Comparison of ENCODE assay signal across 14 cellular contexts in genomic region chr12:122721057-122721545, GRCh38. TPM values are rescaled to one million over a fixed set of nuclear protein-coding genes. Genes with fewer than 3 reads are reported as not detected.
DNase-seq lines count a peak whose midpoint lies in the region; FAIRE-seq and TF ChIP-seq lines count a peak whose summit lies in the region.
"Had no signal": no experiment of that assay in that cellular context is flagged by ENCODE, and none has a peak within 500 bp of the region (broad histone marks: within the 10 kb centered on the region; RNA-seq: fewer than 3 reads in every experiment).

No MANE protein-coding gene starts in this region.

- H4K20me1 ChIP-seq in smooth muscle cell (ENCODE audit: low read depth) = no peaks in the 10 kb centered on the region

- in situ Hi-C loops in GM13977 (cut with MboI; ENCODE audit: low pct_unique_long_range_greater_than_20kb, low sequenced_read_pairs, unreplicated experiment) = no loop called here
- in situ Hi-C loops in SK-MEL-5 (cut with HindIII; ENCODE audit: low pct_unique_long_range_greater_than_20kb, low sequenced_read_pairs) = no loop called here

- no peak for FAIRE-seq in GM12891 (lab: Jason Lieb, UNC)
- FAIRE-seq: frontal cortex had no signal

- H3K4me3 ChIP-seq in esophagus (ENCODE audit: low read depth in 1 of 2, low read length in 2 of 2) = no peak overlapping the region
- H3K4me3 ChIP-seq in smooth muscle cell = no peak overlapping the region
- H3K4me3 ChIP-seq: left ventricle myocardium inferior, ovary, Peyer's patch had no signal

- H3K27ac ChIP-seq in esophagus (ENCODE audit: low read depth in 2 of 2, low read length in 1 of 2) = peak overlapping the region; percentile 79 to 90
- H3K27ac ChIP-seq in smooth muscle cell (ENCODE audit: low read depth) = peak overlapping the region; percentile 50
- H3K27ac ChIP-seq: left ventricle myocardium inferior, ovary, Peyer's patch had no signal

- DNase-seq in GM13977 (ENCODE audit: low spot score) (peak; percentile 39), SK-MEL-5 (ENCODE audit: low read depth, low spot score) (peak; percentile 34), smooth muscle cell (lab: John Stamatoyannopoulos, UW; ENCODE audit: unreplicated experiment) (no peak), NCI-H2107 treated with DMSO at 0.1 percent for 48 hours (lab: John Stamatoyannopoulos, UW; ENCODE audit: unreplicated experiment) (no peak), NCI-H1092 treated with DMSO at 0.1 percent for 48 hours (lab: John Stamatoyannopoulos, UW) (no peak), GM12891 (ENCODE audit: insufficient read length, low spot score) (no peak), amygdala (lab: John Stamatoyannopoulos, UW) (no peak)
- DNase-seq: left ventricle myocardium inferior, NCI-H345 had no signal

- H2AFZ ChIP-seq in smooth muscle cell (ENCODE audit: low read depth) = no peak overlapping the region

- no peaks in the 10 kb centered on the region for H3K79me2 ChIP-seq in smooth muscle cell (ENCODE audit: low read depth)

- no peak overlapping the region for H3K9ac ChIP-seq in smooth muscle cell (ENCODE audit: low read depth)

- H3K27me3 ChIP-seq in esophagus (ENCODE audit: control insufficient read depth in 1 of 2, insufficient read depth in 2 of 2, low read length in 2 of 2) (no peaks in the 10 kb centered on the region), smooth muscle cell (ENCODE audit: low read depth) (no peaks in the 10 kb centered on the region)
- H3K27me3 ChIP-seq: ovary, Peyer's patch had no signal

- peaks cover 0 to 1% of the 10 kb centered on the region in 2 donors for H3K4me1 ChIP-seq in esophagus (ENCODE audit: control insufficient read depth in 2 of 2, insufficient read depth in 2 of 2, low read length in 1 of 2)
- H3K4me1 ChIP-seq in smooth muscle cell (ENCODE audit: low read depth) = no peaks in the 10 kb centered on the region
- H3K4me1 ChIP-seq: left ventricle myocardium inferior had no signal

- TF ChIP-seq POLR2A in GM12891 (IDR thresholded peaks at IDR 0.05; ENCODE audit: low read depth, low read length) = no peak

- WGBS in esophagus, 2 donors = 44 to 51% methylated on average over 11 of the region's 11 CpGs
- WGBS in smooth muscle cell (ENCODE audit: low lambda C conversion rate) = 74% methylated on average over 11 of the region's 11 CpGs

- no peak for TF ChIP-seq CTCF in GM13977 (IDR thresholded peaks at IDR 0.05; ENCODE audit: extremely low read depth, insufficient read depth, missing control alignments)
- no peak for TF ChIP-seq CTCF in smooth muscle cell (IDR thresholded peaks at IDR 0.05; ENCODE audit: borderline replicate concordance, insufficient read depth, poor library complexity, severe bottlenecking)

- no peak overlapping the region for H3K4me2 ChIP-seq in smooth muscle cell

- H3K9me3 ChIP-seq in esophagus (ENCODE audit: control insufficient read depth in 2 of 2, insufficient read depth in 1 of 2, low read depth in 1 of 2, low read length in 1 of 2) (no peaks in the 10 kb centered on the region), smooth muscle cell (replicated peaks; ENCODE audit: low read depth) (no peaks in the 10 kb centered on the region)
- H3K9me3 ChIP-seq: left ventricle myocardium inferior, ovary, Peyer's patch had no signal

- no peaks in the 10 kb centered on the region for H3F3A ChIP-seq in smooth muscle cell (ENCODE audit: low read depth)

- H3K36me3 ChIP-seq in esophagus (ENCODE audit: control insufficient read depth in 2 of 2, insufficient read depth in 2 of 2, low read length in 1 of 2) (no peaks in the 10 kb centered on the region), smooth muscle cell (ENCODE audit: low read depth) (no peaks in the 10 kb centered on the region)
- H3K36me3 ChIP-seq: left ventricle myocardium inferior, ovary, Peyer's patch had no signal

TF ChIP-seq in GM12891, 5 proteins besides CTCF, POLR2A, EP300 and RAD21:
- no peak for TF ChIP-seq TAF1 (IDR thresholded peaks at IDR 0.05; ENCODE audit: low read depth, low read length)
- no peak for TF ChIP-seq PAX5 (IDR thresholded peaks at IDR 0.05; ENCODE audit: insufficient read depth, low read length, severe bottlenecking)
- TF ChIP-seq SPI1 (IDR thresholded peaks at IDR 0.05; ENCODE audit: low read depth, low read length) = no peak
- TF ChIP-seq POU2F2 (IDR thresholded peaks at IDR 0.05; ENCODE audit: low read depth, low read length) = no peak
- TF ChIP-seq POLR2AphosphoS5 (IDR thresholded peaks at IDR 0.05; ENCODE audit: low read depth, low read length) = no peak

RNA-seq across cellular contexts. Expression of gene HCAR3, which starts 4.5 kb away (rescaled TPM):
- not detected in 2 replicates for total RNA-seq in SK-MEL-5 (2014; rRNA removed; shearing (Covaris generic))
- not detected in 2 replicates for polyA plus RNA-seq in SK-MEL-5 (2015; cell fraction: cytosol; rRNA removed)
- not detected in 2 replicates for polyA plus RNA-seq in SK-MEL-5 (2015; cell fraction: nucleus; rRNA removed)
- polyA plus RNA-seq in esophagus = 10 to 100 TPM in 1 of 2 donors, 1 to 10 TPM in 1; 7.5 to 10.2 TPM
- not detected in 2 replicates for total RNA-seq in smooth muscle cell
- 0.26 and 0.43 TPM in 2 replicates for polyA plus RNA-seq in smooth muscle cell
- 0.58 TPM for polyA plus RNA-seq in GM12891 (2012; ENCODE audit: low read depth, missing spikeins)
- total RNA-seq: frontal cortex, left ventricle myocardium inferior, M059J, Peyer's patch had no signal

RNA-seq across cellular contexts. Expression of gene HCAR1, which starts 9.5 kb away (rescaled TPM):
- not detected in 2 replicates for total RNA-seq in SK-MEL-5 (2014; rRNA removed; shearing (Covaris generic))
- polyA plus RNA-seq in SK-MEL-5 (2015; cell fraction: cytosol; rRNA removed) = not detected in 2 replicates
- polyA plus RNA-seq in SK-MEL-5 (2015; cell fraction: nucleus; rRNA removed) = not detected in 2 replicates
- under 1 TPM; 0.15 to 0.18 TPM for polyA plus RNA-seq in esophagus
- total RNA-seq in smooth muscle cell = not detected in 2 replicates
- polyA plus RNA-seq in smooth muscle cell = not detected in 2 replicates
- polyA plus RNA-seq in GM12891 (2012; ENCODE audit: low read depth, missing spikeins) = 0.54 TPM
- total RNA-seq: left ventricle myocardium inferior, M059J, Peyer's patch had no signal

RNA-seq across cellular contexts. Expression of gene HCAR2, which starts 17.9 kb away (rescaled TPM):
- not detected in 2 replicates for total RNA-seq in SK-MEL-5 (2014; rRNA removed; shearing (Covaris generic))
- not detected in 2 replicates for polyA plus RNA-seq in SK-MEL-5 (2015; cell fraction: cytosol; rRNA removed)
- polyA plus RNA-seq in SK-MEL-5 (2015; cell fraction: nucleus; rRNA removed) = not detected in 2 replicates
- 10 to 100 TPM; 35.6 to 53.2 TPM for polyA plus RNA-seq in esophagus
- 0.85 and 2.0 TPM in 2 replicates for total RNA-seq in smooth muscle cell
- 0.63 and 1.8 TPM in 2 replicates for polyA plus RNA-seq in smooth muscle cell
- polyA plus RNA-seq in GM12891 (2012; ENCODE audit: low read depth, missing spikeins) = 0.13 TPM
- total RNA-seq: M059J, Peyer's patch had no signal

RNA-seq across cellular contexts. Expression of gene DENR, which starts 31.5 kb away (rescaled TPM):
- 59.4 and 63.1 TPM in 2 replicates for total RNA-seq in SK-MEL-5 (2014; rRNA removed; shearing (Covaris generic))
- polyA plus RNA-seq in SK-MEL-5 (2015; cell fraction: cytosol; rRNA removed) = 62.6 and 67.2 TPM in 2 replicates
- 31.1 and 44.4 TPM in 2 replicates for polyA plus RNA-seq in SK-MEL-5 (2015; cell fraction: nucleus; rRNA removed)
- polyA plus RNA-seq in esophagus (10 to 100 TPM; 24.2 to 27.6 TPM), smooth muscle cell (49.7 and 55.5 TPM in 2 replicates)
- total RNA-seq in smooth muscle cell = 32.5 and 36.3 TPM in 2 replicates
- 39.3 TPM for polyA plus RNA-seq in GM12891 (2012; ENCODE audit: low read depth, missing spikeins)

RNA-seq across cellular contexts. Expression of gene CCDC62, which starts 53.3 kb away (rescaled TPM):
- total RNA-seq in SK-MEL-5 (2014; rRNA removed; shearing (Covaris generic)) = 1.5 TPM in 2 replicates
- 0.08 and 0.29 TPM in 2 replicates for polyA plus RNA-seq in SK-MEL-5 (2015; cell fraction: cytosol; rRNA removed)
- 1.6 and 2.3 TPM in 2 replicates for polyA plus RNA-seq in SK-MEL-5 (2015; cell fraction: nucleus; rRNA removed)
- polyA plus RNA-seq in esophagus (under 1 TPM; 0.02 to 0.04 TPM), smooth muscle cell (0.17 and 0.34 TPM in 2 replicates)
- total RNA-seq in smooth muscle cell = 0.94 and 2.5 TPM in 2 replicates
- polyA plus RNA-seq in GM12891 (2012; ENCODE audit: low read depth, missing spikeins) = 0.17 TPM

Comparison
In these comparisons a context has a peak if more than half of its experiments do, and no peak if none do; other contexts are left out.
1. DNase-seq: peak in GM13977 (single experiment) and SK-MEL-5 (single experiment); none in smooth muscle cell (single experiment), NCI-H2107 treated with DMSO at 0.1 percent for 48 hours (single experiment), NCI-H1092 treated with DMSO at 0.1 percent for 48 hours (single experiment), GM12891 (single experiment) and amygdala (0 of 56).